In the genomic region with DNA sequence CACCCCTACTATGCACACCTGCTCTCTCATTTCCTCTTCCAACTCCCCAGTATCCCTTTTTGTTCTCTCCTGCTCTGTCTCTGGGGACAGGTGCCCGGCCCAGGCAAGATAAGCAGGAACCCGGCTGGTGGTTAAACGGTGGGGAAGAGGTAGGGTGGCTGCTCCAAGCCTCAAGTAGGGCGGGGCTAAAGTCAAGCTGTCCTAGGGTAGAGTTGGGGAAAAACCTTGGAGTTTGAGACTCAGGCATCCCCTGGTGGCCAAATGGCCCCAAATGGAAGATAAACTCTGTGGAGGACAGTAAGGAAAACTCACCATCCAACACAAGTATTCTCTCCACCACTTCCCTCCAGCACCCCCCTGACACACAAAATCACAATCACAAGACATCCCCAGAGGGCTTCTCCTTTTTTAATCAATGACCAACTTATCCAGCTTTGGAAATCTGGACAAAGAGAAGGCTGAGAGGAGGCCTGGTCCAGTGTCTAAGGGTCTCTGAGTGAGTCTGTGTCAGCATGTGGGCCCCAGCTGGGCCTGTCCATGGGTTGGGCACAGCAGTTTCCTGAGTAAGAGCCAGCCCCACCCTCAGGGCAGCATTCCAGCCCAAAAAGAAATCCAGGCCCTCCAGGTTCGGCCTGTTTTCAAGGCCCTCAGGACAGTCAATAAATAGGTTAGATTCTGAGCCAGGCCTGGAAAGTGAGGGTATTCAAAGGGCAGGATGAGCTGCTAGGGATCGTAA, we compare ENCODE assay signal across 1 cellular context.
TF ChIP-seq lines count a peak whose summit lies in the region.

No MANE protein-coding gene starts in this region.

TF ChIP-seq in WTC11, 78 proteins besides CTCF, POLR2A, EP300 and RAD21:
- TF ChIP-seq NFYB (CRISPR knock-in tag; conservative IDR thresholded peaks at IDR 0.05; ENCODE audit: low read depth) (no peak), NFE2L1 (CRISPR knock-in tag; IDR thresholded peaks at IDR 0.05) (no peak), JUN (CRISPR knock-in tag; IDR thresholded peaks at IDR 0.05) (no peak)
- TF ChIP-seq, protein P1, sequence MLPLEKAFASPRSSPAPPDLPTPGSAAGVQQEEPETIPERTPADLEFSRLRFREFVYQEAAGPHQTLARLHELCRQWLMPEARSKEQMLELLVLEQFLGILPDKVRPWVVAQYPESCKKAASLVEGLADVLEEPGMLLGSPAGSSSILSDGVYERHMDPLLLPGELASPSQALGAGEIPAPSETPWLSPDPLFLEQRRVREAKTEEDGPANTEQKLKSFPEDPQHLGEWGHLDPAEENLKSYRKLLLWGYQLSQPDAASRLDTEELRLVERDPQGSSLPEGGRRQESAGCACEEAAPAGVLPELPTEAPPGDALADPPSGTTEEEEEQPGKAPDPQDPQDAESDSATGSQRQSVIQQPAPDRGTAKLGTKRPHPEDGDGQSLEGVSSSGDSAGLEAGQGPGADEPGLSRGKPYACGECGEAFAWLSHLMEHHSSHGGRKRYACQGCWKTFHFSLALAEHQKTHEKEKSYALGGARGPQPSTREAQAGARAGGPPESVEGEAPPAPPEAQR (CRISPR knock-in tag; IDR thresholded peaks at IDR 0.05) = no peak
- TF ChIP-seq, protein P2, sequence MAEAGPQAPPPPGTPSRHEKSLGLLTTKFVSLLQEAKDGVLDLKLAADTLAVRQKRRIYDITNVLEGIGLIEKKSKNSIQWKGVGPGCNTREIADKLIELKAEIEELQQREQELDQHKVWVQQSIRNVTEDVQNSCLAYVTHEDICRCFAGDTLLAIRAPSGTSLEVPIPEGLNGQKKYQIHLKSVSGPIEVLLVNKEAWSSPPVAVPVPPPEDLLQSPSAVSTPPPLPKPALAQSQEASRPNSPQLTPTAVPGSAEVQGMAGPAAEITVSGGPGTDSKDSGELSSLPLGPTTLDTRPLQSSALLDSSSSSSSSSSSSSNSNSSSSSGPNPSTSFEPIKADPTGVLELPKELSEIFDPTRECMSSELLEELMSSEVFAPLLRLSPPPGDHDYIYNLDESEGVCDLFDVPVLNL (CRISPR knock-in tag; IDR thresholded peaks at IDR 0.05; ENCODE audit: borderline replicate concordance, low read depth) = no peak
